7 cellular contexts compared by ENCODE assay signal in the genomic region with DNA sequence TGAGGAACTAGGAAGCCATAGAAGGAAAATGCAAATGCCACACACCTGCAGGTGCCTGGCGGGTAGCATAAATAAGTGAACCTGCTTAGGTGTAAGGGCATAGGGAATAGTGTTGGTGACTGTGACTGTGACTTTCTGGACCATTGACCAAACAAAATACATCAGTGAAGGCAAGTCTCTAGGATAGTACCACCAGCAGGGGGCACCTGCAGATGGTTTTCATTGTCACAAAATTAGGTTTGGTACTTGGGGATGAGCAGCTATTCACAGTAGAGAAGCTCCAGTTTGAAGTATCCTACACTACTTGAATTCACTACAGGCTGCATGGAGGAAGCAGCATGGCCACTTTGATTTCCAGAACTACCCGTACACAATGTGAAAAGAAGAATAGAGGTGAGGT. TPM values are rescaled to one million over a fixed set of nuclear protein-coding genes. Genes with fewer than 3 reads are reported as not detected.
A peak's percentile ranks its signal among the peaks of the same experiment; 100 is the strongest.
DNase-seq lines count a peak whose midpoint lies in the region; ATAC-seq, FAIRE-seq and TF ChIP-seq lines count a peak whose summit lies in the region.
"Not testable (repeated sequence)": the region's sequence is repeated elsewhere in the genome, so short reads cannot be mapped to it uniquely, and the experiment has no call there.

No MANE protein-coding gene starts in this region.

- peak; percentile 47 for ATAC-seq in HG02759 (IDR thresholded peaks at IDR 0.05; ENCODE audit: unreplicated experiment)
- peak; percentile 73 for ATAC-seq in WTC11
- peak; percentile 52 for ATAC-seq in Right ventricle myocardium inferior
- peak; percentile 78 for ATAC-seq in HepG2
- ATAC-seq in pancreas: peak; percentile 68 to 91 (median 86)

- DNase-seq in GM12891 (ENCODE audit: insufficient read length, low spot score); WTC11 (ENCODE audit: low spot score); astrocyte (ENCODE audit: low read depth); Right ventricle myocardium inferior (ENCODE audit: missing footprints); HepG2 (ENCODE audit: low spot score); pancreas: not testable (repeated sequence)

- not testable (repeated sequence) for H3K9me3 ChIP-seq in astrocyte (ENCODE audit: insufficient read depth, low read depth, low read length); HepG2 (ENCODE audit: low read length); pancreas

- H3K79me2 ChIP-seq in astrocyte (ENCODE audit: insufficient read depth, low read length); HepG2 (ENCODE audit: insufficient read depth, low read length): not testable (repeated sequence)

- H3K27me3 ChIP-seq in astrocyte (ENCODE audit: insufficient read depth, low read length); HepG2 (ENCODE audit: control insufficient read depth in 1 of 2, insufficient read depth in 2 of 2, low read length in 2 of 2); pancreas: not testable (repeated sequence)

- not testable (repeated sequence) for TF ChIP-seq RAD21 in HepG2 (CRISPR knock-in tag; IDR thresholded peaks at IDR 0.05)

- no CpG with 5 or more reads among the region's 2 CpGs for WGBS in HepG2 (ENCODE audit: low lambda C conversion rate)
- no CpG with 5 or more reads among the region's 2 CpGs for WGBS in pancreas, 2 donors

- intact Hi-C loops in Right ventricle myocardium inferior (cut with DNase I); HepG2 (cut with micrococcal nuclease; ENCODE audit: unreplicated experiment); pancreas (cut with DNase I): not testable (repeated sequence)

- in situ Hi-C loops in HepG2 (cut with HindIII; ENCODE audit: extremely low pct_ligation_motif_present, low pct_unique_long_range_greater_than_20kb): not testable (repeated sequence)

- not testable (repeated sequence) for H3K27ac Mint-ChIP-seq in WTC11; astrocyte (ENCODE audit: unreplicated experiment)

- H3K9ac ChIP-seq in astrocyte (ENCODE audit: low read length); HepG2 (ENCODE audit: insufficient read depth, low read depth, low read length): not testable (repeated sequence)

- not testable (repeated sequence) for TF ChIP-seq CTCF in WTC11 (IDR thresholded peaks at IDR 0.05); astrocyte (IDR thresholded peaks at IDR 0.05; ENCODE audit: insufficient read depth, low read depth, low read length); HepG2 (CRISPR knock-in tag; IDR thresholded peaks at IDR 0.05); pancreas (IDR thresholded peaks at IDR 0.05)

- not testable (repeated sequence) for H3K36me3 Mint-ChIP-seq in WTC11; astrocyte (ENCODE audit: low read depth, unreplicated experiment)

- not testable (repeated sequence) for H3K9me3 Mint-ChIP-seq in WTC11; astrocyte (ENCODE audit: unreplicated experiment)

- H4K20me1 ChIP-seq in astrocyte (ENCODE audit: insufficient read depth, low read length); HepG2 (ENCODE audit: insufficient read depth, low read length): not testable (repeated sequence)

- not testable (repeated sequence) for H3K36me3 ChIP-seq in astrocyte (ENCODE audit: insufficient read depth, low read length); HepG2 (replicated peaks in 1 of 2; ENCODE audit: control insufficient read depth in 1 of 2, insufficient read depth in 2 of 2, low read length in 2 of 2); pancreas

- not testable (repeated sequence) for H3K4me3 Mint-ChIP-seq in WTC11; astrocyte (ENCODE audit: unreplicated experiment)

- not testable (repeated sequence) for H3K27ac ChIP-seq in astrocyte (ENCODE audit: low read depth, low read length); HepG2 (ENCODE audit: extremely low read length, insufficient read depth, low read length); pancreas

- not testable (repeated sequence) for H2AFZ ChIP-seq in astrocyte (ENCODE audit: low read depth, low read length); HepG2 (ENCODE audit: low read length)

- not testable (repeated sequence) for BruUV-seq in HepG2 (replicated peaks; lab: Mats Ljungman, UMichigan)

- not testable (repeated sequence) for H3K4me3 ChIP-seq in astrocyte (ENCODE audit: insufficient read depth, low read depth, low read length); HepG2 (replicated peaks in 1 of 3; ENCODE audit: insufficient read depth in 1 of 3, low read depth in 2 of 3, low read length in 3 of 3); pancreas

- CTCF ChIA-PET in WTC11 (lab: Charles Lee); HepG2 (lab: Yijun Ruan, JAX; ENCODE audit: low intra/inter-chr PET ratio, low total read pairs): not testable (repeated sequence)

- H3K4me1 ChIP-seq in astrocyte (ENCODE audit: insufficient read depth, low read length); HepG2 (ENCODE audit: insufficient read depth, low read length); pancreas: not testable (repeated sequence)

- FAIRE-seq in GM12891 (lab: Jason Lieb, UNC) (peak; percentile 65), astrocyte (lab: Jason Lieb, UNC) (peak; percentile 49), HepG2 (lab: Jason Lieb, UNC) (peak; percentile 85)
- FAIRE-seq in pancreas (lab: Jason Lieb, UNC): not testable (repeated sequence)

- H3K4me1 Mint-ChIP-seq in WTC11; astrocyte (ENCODE audit: low read depth, unreplicated experiment): not testable (repeated sequence)

- POLR2A ChIA-PET in WTC11 (lab: Charles Lee); HepG2 (lab: Yijun Ruan, JAX): not testable (repeated sequence)

- H3K4me2 ChIP-seq in astrocyte (ENCODE audit: low read length); HepG2 (ENCODE audit: low read depth, low read length): not testable (repeated sequence)

- H3K27me3 Mint-ChIP-seq in WTC11 (ENCODE audit: low read depth); astrocyte (ENCODE audit: low read depth, unreplicated experiment): not testable (repeated sequence)

- TF ChIP-seq POLR2A in GM12891 (IDR thresholded peaks at IDR 0.05; ENCODE audit: low read depth, low read length); HepG2 (IDR thresholded peaks at IDR 0.05; ENCODE audit: insufficient read depth in 1 of 2, low read depth in 2 of 2, low read length in 2 of 2): not testable (repeated sequence)

- TF ChIP-seq EP300 in HepG2 (IDR thresholded peaks at IDR 0.05; ENCODE audit: low read depth in 2 of 2, low read length in 2 of 2); HepG2 (CRISPR knock-in tag; IDR thresholded peaks at IDR 0.05; ENCODE audit: borderline replicate concordance): not testable (repeated sequence)

RNA-seq across cellular contexts. Expression of gene PDE4DIP, which starts 19.2 kb away (rescaled TPM):
- 6.8 TPM for polyA plus RNA-seq in GM12891 (2012; ENCODE audit: low read depth, missing spikeins)
- 19.1 to 28.4 TPM (median 23.5 TPM) in 3 replicates for total RNA-seq in WTC11 (2021)
- 41.6 and 45.2 TPM in 2 replicates for total RNA-seq in astrocyte
- total RNA-seq in Right ventricle myocardium inferior: 1,846 TPM
- 10.3 and 16.1 TPM in 2 replicates for total RNA-seq in HepG2 (2016; rRNA removed; fragmentation: Illumina TruSeq; extraction: Trizol)
- 2.7 and 3.1 TPM in 2 replicates for total RNA-seq in HepG2 (2016; cell fraction: cytosol; rRNA removed; fragmentation: Illumina TruSeq; extraction: Trizol; ENCODE audit: low read depth)
- total RNA-seq in HepG2 (2016; cell fraction: insoluble cytoplasmic fraction; rRNA removed; fragmentation: Illumina TruSeq; extraction: Trizol): 10.5 and 14.2 TPM in 2 replicates
- total RNA-seq in HepG2 (2016; cell fraction: membrane; rRNA removed; fragmentation: Illumina TruSeq; extraction: Trizol): 6.6 and 7.5 TPM in 2 replicates
- 14.6 and 15.3 TPM in 2 replicates for total RNA-seq in HepG2 (2016; cell fraction: nucleus; rRNA removed; fragmentation: Illumina TruSeq; extraction: Trizol)
- polyA plus RNA-seq in HepG2 (2011; rRNA removed): 4.8 and 5.9 TPM in 2 replicates
- 3.2 and 3.3 TPM in 2 replicates for polyA plus RNA-seq in HepG2 (2011; cell fraction: cytosol; rRNA removed)
- polyA plus RNA-seq in HepG2 (2011; cell fraction: nucleus; rRNA removed): 8.7 and 9.7 TPM in 2 replicates
- polyA plus RNA-seq in HepG2 (2012): 4.2 and 5.9 TPM in 2 replicates
- 1.9 and 2.5 TPM in 2 replicates for polyA plus RNA-seq in HepG2 (2016; cell fraction: cytosol; fragmentation: Illumina TruSeq; extraction: Trizol; ENCODE audit: low read depth)
- polyA plus RNA-seq in HepG2 (2016; cell fraction: insoluble cytoplasmic fraction; fragmentation: Illumina TruSeq; extraction: Trizol; ENCODE audit: low read depth): 19.1 and 19.5 TPM in 2 replicates
- polyA plus RNA-seq in HepG2 (2016; cell fraction: membrane; fragmentation: Illumina TruSeq; extraction: Trizol; ENCODE audit: low read depth): 4.1 and 4.8 TPM in 2 replicates
- polyA plus RNA-seq in HepG2 (2016; cell fraction: nucleus; fragmentation: Illumina TruSeq; extraction: Trizol; ENCODE audit: insufficient read depth, low read depth): 17.7 and 22.8 TPM in 2 replicates
- 8.7 and 11.6 TPM in 2 replicates for polyA minus RNA-seq in HepG2 (2011; rRNA and poly(A)+ RNA removed; ENCODE audit: low replicate concordance)
- polyA minus RNA-seq in HepG2 (2011; cell fraction: cytosol; rRNA and poly(A)+ RNA removed): 7.1 and 8.3 TPM in 2 replicates
- polyA minus RNA-seq in HepG2 (2011; cell fraction: nucleus; rRNA and poly(A)+ RNA removed): 17.4 and 19.7 TPM in 2 replicates
- total RNA-seq in pancreas: 10 to 100 TPM; 18.8 to 58.6 (median 28.1) TPM
- 10 to 100 TPM; 12.2 to 55.9 TPM for polyA plus RNA-seq in pancreas

Comparison
In these comparisons a context has a peak if more than half of its experiments do, and no peak if none do; other contexts are left out.
1. RNA of gene PDE4DIP, which starts 19.2 kb away (total RNA-seq): 1,846 TPM in Right ventricle myocardium inferior (single experiment); 41.6 to 45.2 TPM in astrocyte, 18.8 to 58.6 TPM in pancreas, 19.1 to 28.4 TPM in WTC11 and 2.7 to 16.1 TPM in HepG2; every median in the first group is over 10 times any median in the second.
2. Peak in every context shown above with its lines, with median percentiles within 50 percentile points of each other: ATAC-seq.